In the genomic region with DNA sequence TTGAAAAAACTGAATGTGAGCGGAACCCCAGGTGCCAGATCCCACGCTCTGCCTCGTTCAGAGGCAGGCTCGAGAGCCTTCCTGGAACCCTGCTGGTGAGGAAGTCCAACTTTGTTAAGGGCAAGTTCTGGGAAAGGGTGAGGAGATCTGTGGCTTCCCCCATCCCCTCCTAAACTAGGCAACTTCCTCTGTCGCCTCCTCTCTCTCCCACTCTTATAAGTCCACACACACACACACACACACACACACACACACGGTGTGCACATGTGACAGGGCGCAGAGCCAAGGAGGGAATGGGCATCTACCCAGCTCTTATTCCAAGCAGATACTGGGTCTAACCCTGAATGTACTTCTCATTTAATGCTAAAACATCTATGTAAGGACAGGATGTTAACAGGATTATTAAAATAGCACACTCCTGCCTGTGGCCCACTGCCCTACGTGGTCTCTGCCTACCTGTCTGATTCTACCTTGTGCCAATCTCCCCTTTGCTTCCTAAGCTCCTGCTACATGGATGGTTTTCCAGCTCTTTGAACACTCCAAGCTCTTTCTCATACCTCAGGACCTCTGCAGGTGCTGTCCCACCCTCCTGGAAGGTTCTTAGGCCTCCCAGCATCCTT, we compare ENCODE assay signal across 9 cellular contexts.
A peak's percentile ranks its signal among the peaks of the same experiment; 100 is the strongest.
DNase-seq lines count a peak whose midpoint lies in the region; ATAC-seq and TF ChIP-seq lines count a peak whose summit lies in the region.
"Had no signal": no experiment of that assay in that cellular context is flagged by ENCODE, and none has a peak within 500 bp of the region (broad histone marks: within the 10 kb centered on the region; RNA-seq: fewer than 3 reads in every experiment).

No MANE protein-coding gene starts in this region.

- H3K27ac ChIP-seq in left ventricle myocardium inferior (replicated peaks) (no peak overlapping the region), testis (no peak overlapping the region)
- H3K27ac ChIP-seq: GM23248 had no signal

- H3K36me3 Mint-ChIP-seq in activated T-cell treated with anti-CD3 and anti-CD28 coated beads, Interleukin-2, amount 50 U/mL, for 4 hours (ENCODE audit: insufficient read depth): peaks cover 52% of the 10 kb centered on the region
- peaks cover 18% of the 10 kb centered on the region; the same call in 1 of the 2 replicates for H3K36me3 Mint-ChIP-seq in WTC11

- POLR2A ChIA-PET in WTC11 (lab: Charles Lee): interaction anchor here (0.6 kb wide), 1 partner anchor 44 kb away, joined by 3 read pairs; no protein-coding TSS in a partner anchor

- H3K9me3 ChIP-seq in left ventricle myocardium inferior (replicated peaks) (no peaks in the 10 kb centered on the region), testis (no peaks in the 10 kb centered on the region)

- no peak for DNase-seq in activated T-cell treated with anti-CD3 and anti-CD28 coated beads, Interleukin-2, amount 50 U/mL, for 4 hours
- DNase-seq in activated T-cell treated with anti-CD3 and anti-CD28 coated beads, Interleukin-2, amount 50 U/mL, for 48 hours: no peak
- no peak for DNase-seq in WTC11 (ENCODE audit: low spot score)
- DNase-seq in left ventricle myocardium inferior: peak; percentile 47
- DNase-seq in testis: peak; percentile 56
- DNase-seq in NCI-H526 treated with DMSO at 0.1 percent for 48 hours (lab: John Stamatoyannopoulos, UW): no peak
- DNase-seq: GM23248 had no signal

- CTCF ChIA-PET in WTC11 (lab: Charles Lee): interaction anchor here (0.6 kb wide), 1 partner anchor 110 kb away, joined by 5 read pairs; no protein-coding TSS in a partner anchor

- H3K36me3 ChIP-seq in left ventricle myocardium inferior: peaks cover 27% of the 10 kb centered on the region
- no peaks in the 10 kb centered on the region for H3K36me3 ChIP-seq in testis (ENCODE audit: low read depth, missing control alignments)

- H3K27me3 ChIP-seq in left ventricle myocardium inferior (ENCODE audit: low read depth): no peaks in the 10 kb centered on the region
- H3K27me3 ChIP-seq in testis: no peaks in the 10 kb centered on the region

- H3K4me1 Mint-ChIP-seq in activated T-cell treated with anti-CD3 and anti-CD28 coated beads, Interleukin-2, amount 50 U/mL, for 4 hours (ENCODE audit: low read depth): peaks cover 18% of the 10 kb centered on the region
- H3K4me1 Mint-ChIP-seq in WTC11: peaks cover 16% of the 10 kb centered on the region

- H3K27me3 Mint-ChIP-seq in activated T-cell treated with anti-CD3 and anti-CD28 coated beads, Interleukin-2, amount 50 U/mL, for 4 hours (ENCODE audit: low read depth): no peaks in the 10 kb centered on the region
- no peaks in the 10 kb centered on the region for H3K27me3 Mint-ChIP-seq in WTC11 (ENCODE audit: low read depth)

- TF ChIP-seq POLR2A in testis (IDR thresholded peaks at IDR 0.05): no peak

- peaks cover 15% of the 10 kb centered on the region for H3K4me1 ChIP-seq in left ventricle myocardium inferior
- peaks cover 10% of the 10 kb centered on the region for H3K4me1 ChIP-seq in testis

- peak overlapping the region; percentile 69; the same call in 1 of the 2 replicates for H3K27ac Mint-ChIP-seq in WTC11

- H3K9me3 Mint-ChIP-seq in activated T-cell treated with anti-CD3 and anti-CD28 coated beads, Interleukin-2, amount 50 U/mL, for 4 hours: no peaks in the 10 kb centered on the region
- H3K9me3 Mint-ChIP-seq in WTC11: peaks cover 4% of the 10 kb centered on the region; the same call in 1 of the 2 replicates

- intact Hi-C loops in left ventricle myocardium inferior (cut with micrococcal nuclease) (no loop called here), testis (cut with DNase I; ENCODE audit: low total_unique reads) (no loop called here)

- H3K4me3 Mint-ChIP-seq in activated T-cell treated with anti-CD3 and anti-CD28 coated beads, Interleukin-2, amount 50 U/mL, for 4 hours: no peak overlapping the region
- no peak overlapping the region for H3K4me3 Mint-ChIP-seq in WTC11

- H3K4me3 ChIP-seq in left ventricle myocardium inferior (no peak overlapping the region), testis (no peak overlapping the region)
- H3K4me3 ChIP-seq: GM23248 had no signal

- TF ChIP-seq CTCF in WTC11 (IDR thresholded peaks at IDR 0.05) (no peak), left ventricle myocardium inferior (IDR thresholded peaks at IDR 0.05; ENCODE audit: borderline replicate concordance) (no peak), testis (IDR thresholded peaks at IDR 0.05) (no peak)

- peak; percentile 25 to 43 for ATAC-seq in activated T-cell treated with anti-CD3 and anti-CD28 coated beads, Interleukin-2, amount 50 U/mL, for 4 hours
- ATAC-seq in WTC11 (no peak), GM21423 (IDR thresholded peaks at IDR 0.05; ENCODE audit: unreplicated experiment) (no peak), HG03521 (IDR thresholded peaks at IDR 0.05; ENCODE audit: unreplicated experiment) (no peak)

- 67% methylated on average over 8 of the region's 8 CpGs for WGBS in testis, 2 donors

TF ChIP-seq in WTC11, 78 proteins besides CTCF, POLR2A, EP300 and RAD21:
- TF ChIP-seq, protein P1, sequence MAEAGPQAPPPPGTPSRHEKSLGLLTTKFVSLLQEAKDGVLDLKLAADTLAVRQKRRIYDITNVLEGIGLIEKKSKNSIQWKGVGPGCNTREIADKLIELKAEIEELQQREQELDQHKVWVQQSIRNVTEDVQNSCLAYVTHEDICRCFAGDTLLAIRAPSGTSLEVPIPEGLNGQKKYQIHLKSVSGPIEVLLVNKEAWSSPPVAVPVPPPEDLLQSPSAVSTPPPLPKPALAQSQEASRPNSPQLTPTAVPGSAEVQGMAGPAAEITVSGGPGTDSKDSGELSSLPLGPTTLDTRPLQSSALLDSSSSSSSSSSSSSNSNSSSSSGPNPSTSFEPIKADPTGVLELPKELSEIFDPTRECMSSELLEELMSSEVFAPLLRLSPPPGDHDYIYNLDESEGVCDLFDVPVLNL (CRISPR knock-in tag; IDR thresholded peaks at IDR 0.05; ENCODE audit: borderline replicate concordance, low read depth): no peak
- TF ChIP-seq SP1 (CRISPR knock-in tag; conservative IDR thresholded peaks at IDR 0.05) (no peak), MLX (CRISPR knock-in tag; IDR thresholded peaks at IDR 0.05) (no peak), IRF1 (CRISPR knock-in tag; IDR thresholded peaks at IDR 0.05) (no peak)
- TF ChIP-seq, protein P2, sequence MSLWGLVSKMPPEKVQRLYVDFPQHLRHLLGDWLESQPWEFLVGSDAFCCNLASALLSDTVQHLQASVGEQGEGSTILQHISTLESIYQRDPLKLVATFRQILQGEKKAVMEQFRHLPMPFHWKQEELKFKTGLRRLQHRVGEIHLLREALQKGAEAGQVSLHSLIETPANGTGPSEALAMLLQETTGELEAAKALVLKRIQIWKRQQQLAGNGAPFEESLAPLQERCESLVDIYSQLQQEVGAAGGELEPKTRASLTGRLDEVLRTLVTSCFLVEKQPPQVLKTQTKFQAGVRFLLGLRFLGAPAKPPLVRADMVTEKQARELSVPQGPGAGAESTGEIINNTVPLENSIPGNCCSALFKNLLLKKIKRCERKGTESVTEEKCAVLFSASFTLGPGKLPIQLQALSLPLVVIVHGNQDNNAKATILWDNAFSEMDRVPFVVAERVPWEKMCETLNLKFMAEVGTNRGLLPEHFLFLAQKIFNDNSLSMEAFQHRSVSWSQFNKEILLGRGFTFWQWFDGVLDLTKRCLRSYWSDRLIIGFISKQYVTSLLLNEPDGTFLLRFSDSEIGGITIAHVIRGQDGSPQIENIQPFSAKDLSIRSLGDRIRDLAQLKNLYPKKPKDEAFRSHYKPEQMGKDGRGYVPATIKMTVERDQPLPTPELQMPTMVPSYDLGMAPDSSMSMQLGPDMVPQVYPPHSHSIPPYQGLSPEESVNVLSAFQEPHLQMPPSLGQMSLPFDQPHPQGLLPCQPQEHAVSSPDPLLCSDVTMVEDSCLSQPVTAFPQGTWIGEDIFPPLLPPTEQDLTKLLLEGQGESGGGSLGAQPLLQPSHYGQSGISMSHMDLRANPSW (CRISPR knock-in tag; conservative IDR thresholded peaks at IDR 0.05; ENCODE audit: low read depth): no peak

Comparison
In these comparisons a context has a peak if more than half of its experiments do, and no peak if none do; other contexts are left out.
1. ATAC-seq: peak in activated T-cell treated with anti-CD3 and anti-CD28 coated beads, Interleukin-2, amount 50 U/mL, for 4 hours (2 of 2); none in WTC11 (single experiment), GM21423 (single experiment) and HG03521 (single experiment).
2. DNase-seq: peak in left ventricle myocardium inferior (single experiment) and testis (single experiment); none in activated T-cell treated with anti-CD3 and anti-CD28 coated beads, Interleukin-2, amount 50 U/mL, for 4 hours (single experiment), activated T-cell treated with anti-CD3 and anti-CD28 coated beads, Interleukin-2, amount 50 U/mL, for 48 hours (0 of 2), WTC11 (single experiment) and NCI-H526 treated with DMSO at 0.1 percent for 48 hours (single experiment).